In genomic region chr15:98442379-98442833, GRCh38 we compare ENCODE assay signal across 8 cellular contexts.
DNase-seq lines count a peak whose midpoint lies in the region; ATAC-seq and TF ChIP-seq lines count a peak whose summit lies in the region.

No MANE protein-coding gene starts in this region.

- TF ChIP-seq CTCF in fibroblast of pulmonary artery (IDR thresholded peaks at IDR 0.05; ENCODE audit: low read length, missing control alignments) (peak; percentile 90), osteoblast (IDR thresholded peaks at IDR 0.05; ENCODE audit: extremely low read depth, low read depth, low read length) (peak; percentile 89)

- no peaks in the 10 kb centered on the region for H3K36me3 ChIP-seq in osteoblast (ENCODE audit: insufficient read depth, low read length)
- H3K36me3 ChIP-seq in effector memory CD4-positive, alpha-beta T cell (ENCODE audit: control insufficient read depth, insufficient read depth, low read length) = no peaks in the 10 kb centered on the region

- no peaks in the 10 kb centered on the region for H3K79me2 ChIP-seq in osteoblast (ENCODE audit: insufficient read depth, low read length)

- H4K20me1 ChIP-seq in osteoblast (ENCODE audit: insufficient read depth, low read length) = no peaks in the 10 kb centered on the region

- peak; percentile 27 for DNase-seq in COLO668 (lab: John Stamatoyannopoulos, UW; ENCODE audit: unreplicated experiment)
- peak; percentile 20 for DNase-seq in GM19240 (ENCODE audit: insufficient read length, low spot score)
- peak; percentile 45 for DNase-seq in NCI-H82 treated with DMSO at 0.1 percent for 48 hours (lab: John Stamatoyannopoulos, UW; ENCODE audit: unreplicated experiment)
- peak; percentile 32 for DNase-seq in activated T-cell treated with anti-CD3 and anti-CD28 coated beads for 1 hour (ENCODE audit: low read depth)
- peak; percentile 80 for DNase-seq in fibroblast of pulmonary artery (ENCODE audit: low read depth)
- peak; percentile 93 for DNase-seq in osteoblast (ENCODE audit: insufficient read length, low spot score, missing footprints)
- no peak for DNase-seq in effector memory CD4-positive, alpha-beta T cell

- H3K4me2 ChIP-seq in osteoblast (ENCODE audit: insufficient read depth, low read length) = no peak overlapping the region

- H3K4me1 ChIP-seq in osteoblast (ENCODE audit: insufficient read depth, low read length) = no peaks in the 10 kb centered on the region
- no peaks in the 10 kb centered on the region for H3K4me1 ChIP-seq in effector memory CD4-positive, alpha-beta T cell (ENCODE audit: control insufficient read depth, insufficient read depth, low read length, poor library complexity, severe bottlenecking)

- peak; percentile 83 for ATAC-seq in HG03460 (IDR thresholded peaks at IDR 0.05; ENCODE audit: unreplicated experiment)

- no peak overlapping the region for H2AFZ ChIP-seq in osteoblast (ENCODE audit: low read length)

- no peak overlapping the region for H3K27ac ChIP-seq in osteoblast (ENCODE audit: low read depth, low read length)
- H3K27ac ChIP-seq in effector memory CD4-positive, alpha-beta T cell (ENCODE audit: insufficient read depth, low read length, poor library complexity, severe bottlenecking) = no peak overlapping the region

- H3K4me3 ChIP-seq in fibroblast of pulmonary artery (replicated peaks; ENCODE audit: low read depth, low read length) (no peak overlapping the region), osteoblast (ENCODE audit: insufficient read depth, low read length) (no peak overlapping the region)
- no peak overlapping the region for H3K4me3 ChIP-seq in effector memory CD4-positive, alpha-beta T cell (ENCODE audit: insufficient read depth, low read depth, low read length, poor library complexity, severe bottlenecking)

- H3K9me3 ChIP-seq in osteoblast (ENCODE audit: low read depth, low read length) = no peaks in the 10 kb centered on the region
- H3K9me3 ChIP-seq in effector memory CD4-positive, alpha-beta T cell (ENCODE audit: control insufficient read depth, low read length) = no peaks in the 10 kb centered on the region

- H3K27me3 ChIP-seq in osteoblast (ENCODE audit: insufficient read depth, low read length) = no peaks in the 10 kb centered on the region
- H3K27me3 ChIP-seq in effector memory CD4-positive, alpha-beta T cell (replicated peaks; ENCODE audit: control insufficient read depth, insufficient read depth, low read length, poor library complexity, severe bottlenecking) = no peaks in the 10 kb centered on the region

Comparison
In these comparisons a context has a peak if more than half of its experiments do, and no peak if none do; other contexts are left out.
1. DNase-seq: peak in COLO668 (single experiment), GM19240 (single experiment), NCI-H82 treated with DMSO at 0.1 percent for 48 hours (single experiment), activated T-cell treated with anti-CD3 and anti-CD28 coated beads for 1 hour (single experiment), fibroblast of pulmonary artery (single experiment) and osteoblast (single experiment); none in effector memory CD4-positive, alpha-beta T cell (0 of 3).